In the genomic region with DNA sequence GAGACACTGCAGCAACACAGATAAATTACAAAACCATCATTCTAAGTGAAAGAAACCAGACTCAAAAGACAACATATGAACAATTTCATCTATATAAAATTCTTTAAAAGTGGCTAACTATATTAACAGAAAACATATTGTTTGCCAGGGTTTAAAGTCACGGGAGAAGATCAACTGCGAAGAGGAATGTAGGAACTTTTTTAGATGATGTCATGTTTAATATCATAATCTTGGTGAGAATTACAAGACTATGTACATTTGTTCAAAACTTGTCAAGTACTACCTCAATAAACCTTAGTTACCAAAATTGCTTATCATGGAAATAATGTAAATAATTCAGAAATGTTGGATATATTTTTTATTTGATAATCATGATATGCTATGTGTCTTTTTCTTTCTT, we compare ENCODE assay signal across 26 cellular contexts.
"Had no signal": no experiment of that assay in that cellular context is flagged by ENCODE, and none has a peak within 500 bp of the region (broad histone marks: within the 10 kb centered on the region; RNA-seq: fewer than 3 reads in every experiment).

No MANE protein-coding gene starts in this region.

- H3K4me2 ChIP-seq: hepatocyte had no signal

- H3K4me3 ChIP-seq: colonic mucosa, coronary artery, dorsolateral prefrontal cortex, esophagus muscularis mucosa, esophagus squamous epithelium, gastrocnemius medialis, gastroesophageal sphincter, heart left ventricle, heart right ventricle, hepatocyte had no signal

- ATAC-seq: effector memory CD8-positive, alpha-beta T cell; esophagus mucosa; foreskin keratinocyte; gastrocnemius medialis; gastroesophageal sphincter; heart left ventricle; heart right ventricle had no signal

- FAIRE-seq: endothelial cell of umbilical vein had no signal

- H3K27me3 ChIP-seq: colonic mucosa, dorsolateral prefrontal cortex, esophagus muscularis mucosa, esophagus squamous epithelium, foreskin keratinocyte, gastrocnemius medialis, gastroesophageal sphincter, heart left ventricle, heart right ventricle, hepatocyte had no signal

- H2AFZ ChIP-seq: hepatocyte had no signal

- H3K9me3 ChIP-seq: colonic mucosa, gastrocnemius medialis had no signal

- DNase-seq: colonic mucosa; cortex of kidney; dermis blood vessel endothelial cell; dorsolateral prefrontal cortex; effector CD4-positive, alpha-beta T cell; effector CD8-positive, alpha-beta T cell; effector memory CD4-positive, alpha-beta T cell; effector memory CD8-positive, alpha-beta T cell; endodermal cell; erythroblast; esophagus squamous epithelium; foreskin fibroblast; foreskin keratinocyte; foreskin melanocyte; gastrocnemius medialis; glutamatergic neuron; head of caudate nucleus; heart left ventricle; heart right ventricle had no signal

- H3K4me1 ChIP-seq: colonic mucosa, esophagus muscularis mucosa, esophagus squamous epithelium, foreskin keratinocyte, gastrocnemius medialis, gastroesophageal sphincter, heart left ventricle, heart right ventricle had no signal

- H3K27ac ChIP-seq: colonic mucosa, coronary artery, dorsolateral prefrontal cortex, epithelial cell of prostate, esophagus muscularis mucosa, esophagus squamous epithelium, foreskin keratinocyte, gastrocnemius medialis, gastroesophageal sphincter, heart left ventricle, heart right ventricle, hepatocyte had no signal

- H3K79me2 ChIP-seq: hepatocyte had no signal

- H3K36me3 ChIP-seq: colonic mucosa, esophagus muscularis mucosa, esophagus squamous epithelium, gastrocnemius medialis, gastroesophageal sphincter, heart left ventricle, heart right ventricle had no signal
